In the genomic region with DNA sequence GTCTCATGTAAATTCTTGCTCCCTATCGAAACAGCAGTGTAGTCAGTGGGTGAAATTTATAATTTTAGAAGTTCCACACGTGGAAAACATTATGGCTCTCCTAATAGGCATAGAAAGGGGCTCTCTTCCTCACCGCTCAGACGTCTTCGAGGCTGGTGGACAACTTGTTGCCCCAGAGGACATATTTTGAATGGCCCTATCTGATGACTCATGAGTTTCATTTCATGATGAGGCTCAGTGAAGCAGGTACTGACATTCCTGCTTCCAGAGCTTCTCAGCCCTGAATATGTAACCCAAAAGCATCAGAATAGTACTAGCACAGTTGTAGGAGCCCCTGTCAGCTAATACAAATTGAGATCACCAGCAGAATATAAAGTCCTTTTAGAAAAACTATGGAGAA, we compare ENCODE assay signal across 1 cellular context.
A peak's percentile ranks its signal among the peaks of the same experiment; 100 is the strongest.
TF ChIP-seq lines count a peak whose summit lies in the region.

No MANE protein-coding gene starts in this region.

TF ChIP-seq in K562, 482 proteins besides CTCF, POLR2A, EP300 and RAD21 (continued from another document):
- TF ChIP-seq, protein P1, sequence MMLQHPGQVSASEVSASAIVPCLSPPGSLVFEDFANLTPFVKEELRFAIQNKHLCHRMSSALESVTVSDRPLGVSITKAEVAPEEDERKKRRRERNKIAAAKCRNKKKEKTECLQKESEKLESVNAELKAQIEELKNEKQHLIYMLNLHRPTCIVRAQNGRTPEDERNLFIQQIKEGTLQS (IDR thresholded peaks at IDR 0.05), result peak; percentile 17; the same call in 1 of the 2 replicates
- TF ChIP-seq, protein P1 (CRISPR knock-in tag; conservative IDR thresholded peaks at IDR 0.05), result no peak
- TF ChIP-seq ZNF239 (CRISPR knock-in tag; IDR thresholded peaks at IDR 0.05) (no peak), SFPQ (IDR thresholded peaks at IDR 0.05; ENCODE audit: low read depth, low read length) (no peak)
TF ChIP-seq in K562: peak in this region for 3.
